In genomic region chr22:49659924-49660315, GRCh38 we compare ENCODE assay signal across 25 cellular contexts.
DNase-seq lines count a peak whose midpoint lies in the region; ATAC-seq and TF ChIP-seq lines count a peak whose summit lies in the region.
"Had no signal": no experiment of that assay in that cellular context is flagged by ENCODE, and none has a peak within 500 bp of the region (broad histone marks: within the 10 kb centered on the region; RNA-seq: fewer than 3 reads in every experiment).

No MANE protein-coding gene starts in this region.

- no peaks in the 10 kb centered on the region for H3K9me3 Mint-ChIP-seq in activated T-cell treated with anti-CD3 and anti-CD28 coated beads, Interleukin-2, amount 50 U/mL, for 24 hours
- H3K9me3 Mint-ChIP-seq in activated T-cell treated with anti-CD3 and anti-CD28 coated beads, Interleukin-2, amount 50 U/mL, for 72 hours = no peaks in the 10 kb centered on the region
- no peaks in the 10 kb centered on the region for H3K9me3 Mint-ChIP-seq in endodermal cell
- H3K9me3 Mint-ChIP-seq in stimulated activated naive B cell treated with anti-CD40 and anti-IgM and Interleukin-4, amounts not matched to agents 10 μg/mL and 1 μg/mL and 100 μg/mL, for 72 hours = peaks cover 0 to 2% of the 10 kb centered on the region in 2 donors
- H3K9me3 Mint-ChIP-seq: activated naive CD4-positive, alpha-beta T cell treated with anti-CD3 and anti-CD28 coated beads for 36 hours; CD4-positive, CD25-positive, alpha-beta regulatory T cell; neural crest cell; type B pancreatic cell had no signal

- H3K36me3 Mint-ChIP-seq in activated T-cell treated with anti-CD3 and anti-CD28 coated beads, Interleukin-2, amount 50 U/mL, for 24 hours (ENCODE audit: low read depth) = peaks cover 23% of the 10 kb centered on the region
- peaks cover 3 to 11% of the 10 kb centered on the region in 2 donors for H3K36me3 Mint-ChIP-seq in activated T-cell treated with anti-CD3 and anti-CD28 coated beads, Interleukin-2, amount 50 U/mL, for 72 hours (ENCODE audit: insufficient read depth in 2 of 2)
- H3K36me3 Mint-ChIP-seq in endodermal cell (ENCODE audit: low read depth) = no peaks in the 10 kb centered on the region
- H3K36me3 Mint-ChIP-seq in stimulated activated naive B cell treated with anti-CD40 and anti-IgM and Interleukin-4, amounts not matched to agents 10 μg/mL and 1 μg/mL and 100 μg/mL, for 72 hours = peaks cover 10 to 11% of the 10 kb centered on the region in 2 donors
- H3K36me3 Mint-ChIP-seq: type B pancreatic cell had no signal

- H3K36me3 ChIP-seq in Peyer's patch (no peaks in the 10 kb centered on the region), endodermal cell (ENCODE audit: control insufficient read depth, insufficient read depth, low read length) (no peaks in the 10 kb centered on the region), subcutaneous abdominal adipose tissue (ENCODE audit: control insufficient read depth in 5 of 5, insufficient read depth in 5 of 5, low read length in 5 of 5) (no peaks in the 10 kb centered on the region)
- H3K36me3 ChIP-seq: brain microvascular endothelial cell, SJSA1 had no signal

- 82 to 90% methylated on average over 10 to 19 of the region's 19 CpGs for WGBS in endodermal cell (ENCODE audit: insufficient coverage in 1 of 2, insufficient read length in 1 of 2), 2 experiments

- peaks cover 35% of the 10 kb centered on the region for H3K4me1 Mint-ChIP-seq in activated T-cell treated with anti-CD3 and anti-CD28 coated beads, Interleukin-2, amount 50 U/mL, for 24 hours (ENCODE audit: low read depth)
- peaks cover 27% of the 10 kb centered on the region for H3K4me1 Mint-ChIP-seq in activated T-cell treated with anti-CD3 and anti-CD28 coated beads, Interleukin-2, amount 50 U/mL, for 72 hours (ENCODE audit: low read depth)
- no peaks in the 10 kb centered on the region for H3K4me1 Mint-ChIP-seq in endodermal cell
- H3K4me1 Mint-ChIP-seq in stimulated activated naive B cell treated with anti-CD40 and anti-IgM and Interleukin-4, amounts not matched to agents 10 μg/mL and 1 μg/mL and 100 μg/mL, for 72 hours = peaks cover 31 to 38% of the 10 kb centered on the region in 2 donors

- TF ChIP-seq CTCF in Peyer's patch (IDR thresholded peaks at IDR 0.05) = no peak
- no peak for TF ChIP-seq CTCF in endodermal cell (conservative IDR thresholded peaks at IDR 0.05)
- no peak for TF ChIP-seq CTCF in GM20000 (IDR thresholded peaks at IDR 0.05; ENCODE audit: extremely low read depth, missing control alignments)

- no peak overlapping the region for H3K27ac ChIP-seq in Peyer's patch
- no peak overlapping the region for H3K27ac ChIP-seq in endodermal cell (ENCODE audit: low read depth, low read length)
- H3K27ac ChIP-seq in subcutaneous abdominal adipose tissue (ENCODE audit: low read depth, low read length) = peak overlapping the region; percentile 41
- H3K27ac ChIP-seq: brain microvascular endothelial cell, parathyroid adenoma, SJSA1 had no signal

- H3K27ac Mint-ChIP-seq in activated T-cell treated with anti-CD3 and anti-CD28 coated beads, Interleukin-2, amount 50 U/mL, for 24 hours = no peak overlapping the region
- H3K27ac Mint-ChIP-seq in activated T-cell treated with anti-CD3 and anti-CD28 coated beads, Interleukin-2, amount 50 U/mL, for 72 hours = no peak overlapping the region
- H3K27ac Mint-ChIP-seq in endodermal cell = no peak overlapping the region
- no peak overlapping the region for H3K27ac Mint-ChIP-seq in stimulated activated naive B cell treated with anti-CD40 and anti-IgM and Interleukin-4, amounts not matched to agents 10 μg/mL and 1 μg/mL and 100 μg/mL, for 72 hours
- H3K27ac Mint-ChIP-seq: activated naive CD4-positive, alpha-beta T cell treated with anti-CD3 and anti-CD28 coated beads for 36 hours; CD4-positive, CD25-positive, alpha-beta regulatory T cell; type B pancreatic cell had no signal

- H3K9me3 ChIP-seq in Peyer's patch (no peaks in the 10 kb centered on the region), endodermal cell (ENCODE audit: control insufficient read depth, low read length) (no peaks in the 10 kb centered on the region), subcutaneous abdominal adipose tissue (ENCODE audit: control insufficient read depth in 5 of 5, low read length in 5 of 5) (no peaks in the 10 kb centered on the region)
- H3K9me3 ChIP-seq: SJSA1 had no signal

- TF ChIP-seq POLR2A in Peyer's patch (IDR thresholded peaks at IDR 0.05) = no peak

- H3K27me3 ChIP-seq in Peyer's patch (no peaks in the 10 kb centered on the region), endodermal cell (ENCODE audit: control insufficient read depth, insufficient read depth, low read length, poor library complexity, severe bottlenecking) (no peaks in the 10 kb centered on the region), subcutaneous abdominal adipose tissue (ENCODE audit: control insufficient read depth in 5 of 5, insufficient read depth in 4 of 5, low read length in 5 of 5) (peaks cover 0 to 35% (median 13%) of the 10 kb centered on the region in 5 donors)
- H3K27me3 ChIP-seq: brain microvascular endothelial cell had no signal

- no peak overlapping the region for H3K4me3 Mint-ChIP-seq in activated T-cell treated with anti-CD3 and anti-CD28 coated beads, Interleukin-2, amount 50 U/mL, for 24 hours
- no peak overlapping the region for H3K4me3 Mint-ChIP-seq in activated T-cell treated with anti-CD3 and anti-CD28 coated beads, Interleukin-2, amount 50 U/mL, for 72 hours
- H3K4me3 Mint-ChIP-seq in endodermal cell = no peak overlapping the region
- H3K4me3 Mint-ChIP-seq in stimulated activated naive B cell treated with anti-CD40 and anti-IgM and Interleukin-4, amounts not matched to agents 10 μg/mL and 1 μg/mL and 100 μg/mL, for 72 hours = no peak overlapping the region
- H3K4me3 Mint-ChIP-seq: activated naive CD4-positive, alpha-beta T cell treated with anti-CD3 and anti-CD28 coated beads for 36 hours; neural crest cell; type B pancreatic cell had no signal

- no peaks in the 10 kb centered on the region for H3K27me3 Mint-ChIP-seq in activated T-cell treated with anti-CD3 and anti-CD28 coated beads, Interleukin-2, amount 50 U/mL, for 24 hours
- no peaks in the 10 kb centered on the region for H3K27me3 Mint-ChIP-seq in activated T-cell treated with anti-CD3 and anti-CD28 coated beads, Interleukin-2, amount 50 U/mL, for 72 hours (ENCODE audit: low read depth)
- H3K27me3 Mint-ChIP-seq in endodermal cell (ENCODE audit: insufficient read depth) = peaks cover 2% of the 10 kb centered on the region
- no peaks in the 10 kb centered on the region for H3K27me3 Mint-ChIP-seq in stimulated activated naive B cell treated with anti-CD40 and anti-IgM and Interleukin-4, amounts not matched to agents 10 μg/mL and 1 μg/mL and 100 μg/mL, for 72 hours

- H3K9ac ChIP-seq in endodermal cell (ENCODE audit: extremely low read depth, low read length, poor library complexity, severe bottlenecking) = no peak overlapping the region
- H3K9ac ChIP-seq in subcutaneous abdominal adipose tissue (ENCODE audit: low read length in 5 of 5) = no peak overlapping the region
- H3K9ac ChIP-seq: parathyroid adenoma had no signal

- no peak for ATAC-seq in activated T-cell treated with anti-CD3 and anti-CD28 coated beads, Interleukin-2, amount 50 U/mL, for 72 hours (replicated peaks in 1 of 2)
- no peak for ATAC-seq in stimulated activated naive B cell treated with anti-CD40 and anti-IgM and Interleukin-4, amounts not matched to agents 10 μg/mL and 1 μg/mL and 100 μg/mL, for 72 hours (replicated peaks)
- no peak for ATAC-seq in HG03457 (IDR thresholded peaks at IDR 0.05; ENCODE audit: unreplicated experiment)
- ATAC-seq: right cardiac atrium had no signal

- H3K4me1 ChIP-seq in Peyer's patch = peaks cover 0 to 17% (median 7%) of the 10 kb centered on the region in 4 donors
- H3K4me1 ChIP-seq in endodermal cell (ENCODE audit: control insufficient read depth, insufficient read depth, low read length) = no peaks in the 10 kb centered on the region
- H3K4me1 ChIP-seq in subcutaneous abdominal adipose tissue (ENCODE audit: control insufficient read depth in 5 of 5, insufficient read depth in 5 of 5, low read length in 5 of 5) = peaks cover 0 to 54% (median 17%) of the 10 kb centered on the region in 5 donors
- H3K4me1 ChIP-seq: parathyroid adenoma, SJSA1 had no signal

- H3K4me3 ChIP-seq in Peyer's patch (no peak overlapping the region), endodermal cell (ENCODE audit: low read length) (no peak overlapping the region), subcutaneous abdominal adipose tissue (ENCODE audit: low read depth in 1 of 5, low read length in 5 of 5) (no peak overlapping the region)
- H3K4me3 ChIP-seq: SJSA1 had no signal

- DNase-seq in activated T-cell treated with anti-CD3 and anti-CD28 coated beads, Interleukin-2, amount 50 U/mL, for 24 hours = peak; percentile 27
- no peak for DNase-seq in activated T-cell treated with anti-CD3 and anti-CD28 coated beads, Interleukin-2, amount 50 U/mL, for 72 hours
- DNase-seq in Peyer's patch (peak in 2 of 3 donors; percentile 35 to 41), endodermal cell (peak; percentile 31), GM20000 (ENCODE audit: low spot score) (no peak)
- DNase-seq in stimulated activated naive B cell treated with anti-CD40 and anti-IgM and Interleukin-4, amounts not matched to agents 10 μg/mL and 1 μg/mL and 100 μg/mL, for 72 hours = no peak
- DNase-seq: activated CD4-positive, alpha-beta T cell treated with anti-CD3 and anti-CD28 coated beads for 48 hours; activated naive CD4-positive, alpha-beta T cell treated with anti-CD3 and anti-CD28 coated beads for 36 hours; brain microvascular endothelial cell; CD4-positive, CD25-positive, alpha-beta regulatory T cell; KBM-7; kidney glomerular epithelial cell; mammary epithelial cell; NCI-H1092; NCI-H1694; NCI-H446 treated with DMSO at 0.1 percent for 48 hours; NCI-H82; T-helper 9 cell had no signal

Comparison
In these comparisons a context has a peak if more than half of its experiments do, and no peak if none do; other contexts are left out.
1. DNase-seq: peak in activated T-cell treated with anti-CD3 and anti-CD28 coated beads, Interleukin-2, amount 50 U/mL, for 24 hours (single experiment), Peyer's patch (2 of 3) and endodermal cell (single experiment); none in activated T-cell treated with anti-CD3 and anti-CD28 coated beads, Interleukin-2, amount 50 U/mL, for 72 hours (0 of 2), stimulated activated naive B cell treated with anti-CD40 and anti-IgM and Interleukin-4, amounts not matched to agents 10 μg/mL and 1 μg/mL and 100 μg/mL, for 72 hours (single experiment) and GM20000 (single experiment).